Comparison of ENCODE assay signal across 13 cellular contexts in genomic region chr1:16717174-16718108, GRCh38. TPM values are rescaled to one million over a fixed set of nuclear protein-coding genes. Genes with fewer than 3 reads are reported as not detected.
DNase-seq lines count a peak whose midpoint lies in the region; ATAC-seq, FAIRE-seq and TF ChIP-seq lines count a peak whose summit lies in the region.
"Had no signal": no experiment of that assay in that cellular context is flagged by ENCODE, and none has a peak within 500 bp of the region (broad histone marks: within the 10 kb centered on the region; RNA-seq: fewer than 3 reads in every experiment).

No MANE protein-coding gene starts in this region.

- CTCF ChIA-PET in K562 (lab: Yijun Ruan, JAX; ENCODE audit: low intra/inter-chr PET ratio) = no interaction called here

- TF ChIP-seq RAD21 in K562 (CRISPR knock-in tag; conservative IDR thresholded peaks at IDR 0.05 in 1 of 2, IDR thresholded peaks at IDR 0.05 in 1 of 2) = no peak

- ATAC-seq in K562 (peak; percentile 41), gastroesophageal sphincter (no peak)
- ATAC-seq: GM12878, left lung had no signal

- FAIRE-seq in K562 (lab: Jason Lieb, UNC) = peak; percentile 84
- FAIRE-seq: GM12878 had no signal

- H3K36me3 ChIP-seq in cardiac muscle cell = no peaks in the 10 kb centered on the region
- no peaks in the 10 kb centered on the region for H3K36me3 ChIP-seq in left ventricle myocardium inferior
- H3K36me3 ChIP-seq in K562 (ENCODE audit: control insufficient read depth, insufficient read depth, low read length) = no peaks in the 10 kb centered on the region
- H3K36me3 ChIP-seq in vagina = no peaks in the 10 kb centered on the region
- no peaks in the 10 kb centered on the region for H3K36me3 ChIP-seq in gastroesophageal sphincter
- H3K36me3 ChIP-seq: left lung had no signal

- peak overlapping the region in 1 of 2 experiments; percentile 78; a peak in 2 of 4 replicates for H3K9ac ChIP-seq in K562 (ENCODE audit: insufficient read depth in 1 of 2, low read depth in 2 of 2, low read length in 2 of 2)

- H2AFZ ChIP-seq in K562 (ENCODE audit: low read depth, low read length) = no peak overlapping the region

- H3K4me1 ChIP-seq in cardiac muscle cell (ENCODE audit: low read depth) (peaks cover 8% of the 10 kb centered on the region), left ventricle myocardium inferior (peaks cover 9% of the 10 kb centered on the region), K562 (replicated peaks in 1 of 2; ENCODE audit: control insufficient read depth in 2 of 2, insufficient read depth in 2 of 2, low read length in 2 of 2) (peaks cover 10 to 39% of the 10 kb centered on the region in 2 experiments; a peak in 4 of 5 replicates), vagina (no peaks in the 10 kb centered on the region), gastroesophageal sphincter (no peaks in the 10 kb centered on the region)
- H3K4me1 ChIP-seq: left lung had no signal

- no peaks in the 10 kb centered on the region for H3K9me1 ChIP-seq in K562 (ENCODE audit: control insufficient read depth, insufficient read depth, low read length)

- no peak for TF ChIP-seq POLR2A in K562 (conservative IDR thresholded peaks at IDR 0.05)
- no peak for TF ChIP-seq POLR2A in vagina (IDR thresholded peaks at IDR 0.05)
- TF ChIP-seq POLR2A in gastroesophageal sphincter (IDR thresholded peaks at IDR 0.05) = no peak

- no peaks in the 10 kb centered on the region for H3K9me3 ChIP-seq in cardiac muscle cell (ENCODE audit: low read depth)
- H3K9me3 ChIP-seq in left ventricle myocardium inferior (replicated peaks) = no peaks in the 10 kb centered on the region
- no peaks in the 10 kb centered on the region for H3K9me3 ChIP-seq in K562 (replicated peaks; ENCODE audit: control insufficient read depth, insufficient read depth, low read depth, low read length)
- H3K9me3 ChIP-seq in vagina = no peaks in the 10 kb centered on the region
- no peaks in the 10 kb centered on the region for H3K9me3 ChIP-seq in gastroesophageal sphincter
- H3K9me3 ChIP-seq: left lung had no signal

- 26% methylated on average over 24 of the region's 24 CpGs for WGBS in K562 (ENCODE audit: insufficient coverage, low coverage, missing lambda C conversion rate)
- 58 to 77% methylated on average over 15 to 20 of the region's 24 CpGs for WGBS in gastroesophageal sphincter (ENCODE audit: low coverage in 1 of 2), 2 donors

- H3K4me3 ChIP-seq in cardiac muscle cell (no peak overlapping the region), left ventricle myocardium inferior (no peak overlapping the region), K562 (no peak overlapping the region), vagina (no peak overlapping the region), gastroesophageal sphincter (no peak overlapping the region)
- H3K4me3 ChIP-seq: GM12878, left lung, skin epidermis had no signal

- no peak for TF ChIP-seq CTCF in cardiac muscle cell (IDR thresholded peaks at IDR 0.05; ENCODE audit: low read depth, low read length)
- no peak for TF ChIP-seq CTCF in left ventricle myocardium inferior (IDR thresholded peaks at IDR 0.05; ENCODE audit: borderline replicate concordance)
- no peak for TF ChIP-seq CTCF in K562 (IDR thresholded peaks at IDR 0.05 in 2 of 3, conservative IDR thresholded peaks at IDR 0.05 in 1 of 3; ENCODE audit: insufficient read depth in 2 of 3, low read depth in 1 of 3, low read length in 3 of 3)
- no peak for TF ChIP-seq CTCF in vagina (IDR thresholded peaks at IDR 0.05)
- TF ChIP-seq CTCF in gastroesophageal sphincter (IDR thresholded peaks at IDR 0.05) = no peak

- no TSS peak for BruUV-seq in K562 (replicated peaks; lab: Mats Ljungman, UMichigan)

- intact Hi-C loops in left ventricle myocardium inferior (cut with micrococcal nuclease) = no loop called here
- intact Hi-C loops in K562 (cut with micrococcal nuclease) = no loop called here
- intact Hi-C loops in vagina (cut with DNase I) = no loop called here

- H3K27ac ChIP-seq in cardiac muscle cell (peak overlapping the region; percentile 53), left ventricle myocardium inferior (replicated peaks) (no peak overlapping the region), K562 (ENCODE audit: extremely low read depth, low read depth, low read length) (no peak overlapping the region), vagina (no peak overlapping the region), gastroesophageal sphincter (no peak overlapping the region)
- H3K27ac ChIP-seq: left lung, skin epidermis had no signal

- H3K27me3 ChIP-seq in cardiac muscle cell (no peaks in the 10 kb centered on the region), left ventricle myocardium inferior (ENCODE audit: low read depth) (peaks cover 57% of the 10 kb centered on the region), K562 (ENCODE audit: control insufficient read depth in 2 of 2, insufficient read depth in 2 of 2, low read length in 2 of 2) (no peaks in the 10 kb centered on the region; a peak in 1 of 5 replicates), vagina (no peaks in the 10 kb centered on the region), gastroesophageal sphincter (peaks cover 37% of the 10 kb centered on the region)

- in situ Hi-C loops in K562 (cut with MboI) = no loop called here

- POLR2A ChIA-PET in K562 (lab: Yijun Ruan, JAX) = interaction anchor here (0.8 to 1.8 kb wide), 4 partner anchors 10 to 30 kb away, joined by 3 to 11 read pairs (median 4); no protein-coding TSS in a partner anchor

- DNase-seq in cardiac muscle cell (ENCODE audit: low read depth in 1 of 2, low spot score in 1 of 2) (peak in 1 of 2 donors; percentile 63), left ventricle myocardium inferior (no peak), K562 (ENCODE audit: extremely low read depth in 1 of 4, low spot score in 3 of 4) (peak; percentile 23 to 42 (median 38)), left kidney (ENCODE audit: low read depth, low spot score) (peak; percentile 91), vagina (ENCODE audit: extremely low spot score in 2 of 2) (peak; percentile 89 to 99), activated gamma-delta T cell (lab: John Stamatoyannopoulos, UW) (no peak), NCI-H2081 treated with DMSO at 0.1 percent for 48 hours (lab: John Stamatoyannopoulos, UW) (no peak)
- DNase-seq: activated naive CD4-positive, alpha-beta T cell; AML-193 had no signal

- no peaks in the 10 kb centered on the region for H3K79me2 ChIP-seq in K562 (ENCODE audit: control insufficient read depth, insufficient read depth, low read length)

- H3K4me2 ChIP-seq in K562 (ENCODE audit: insufficient read depth, low read length) = no peak overlapping the region

- no peaks in the 10 kb centered on the region for H4K20me1 ChIP-seq in K562 (replicated peaks; ENCODE audit: control insufficient read depth, insufficient read depth, low read length)

- TF ChIP-seq EP300 in K562 (IDR thresholded peaks at IDR 0.05; ENCODE audit: low read length) (no peak), gastroesophageal sphincter (IDR thresholded peaks at IDR 0.05) (no peak)

RNA-seq across cellular contexts. Expression of gene RNU1-4, which starts 22.9 kb away (rescaled TPM):
- under 0.01 TPM in 2 replicates for total RNA-seq in cardiac muscle cell
- 3.8 TPM in 1 of 2 replicates, not detected in the other for polyA plus RNA-seq in cardiac muscle cell
- total RNA-seq in left ventricle myocardium inferior = 6,072 TPM
- under 0.01 TPM in 2 replicates for total RNA-seq in K562 (2011; cell fraction: chromatin; rRNA removed; ENCODE audit: low replicate concordance)
- under 0.01 and 21,200 TPM in 2 replicates for total RNA-seq in K562 (2011; cell fraction: nucleolus; rRNA removed)
- total RNA-seq in K562 (2011; cell fraction: nucleoplasm; rRNA removed) = under 0.01 and 24,158 TPM in 2 replicates
- under 0.01 TPM in 2 replicates for total RNA-seq in K562 (2014; rRNA removed)
- total RNA-seq in K562 (2014; rRNA removed; fragmentation: Illumina TruSeq; extraction: Trizol) = 28,565 and 32,823 TPM in 2 replicates
- 20,456 and 27,045 TPM in 2 replicates for total RNA-seq in K562 (2015; rRNA removed; fragmentation: Illumina TruSeq; extraction: Trizol)
- 2,231 and 2,538 TPM in 2 replicates for total RNA-seq in K562 (2021)
- polyA plus RNA-seq in K562 (2011; rRNA removed) = 83.9 TPM in 1 of 2 replicates, not detected in the other
- polyA plus RNA-seq in K562 (2011; cell fraction: cytosol; rRNA removed) = under 0.01 TPM in 1 of 2 replicates, not detected in the other
- under 0.01 and 1,424 TPM in 2 replicates for polyA plus RNA-seq in K562 (2011; cell fraction: nucleus; rRNA removed)
- 25.1 TPM in 1 of 2 replicates, not detected in the other for polyA plus RNA-seq in K562 (2012)
- polyA plus RNA-seq in K562 (2014; fragmentation: Illumina TruSeq; extraction: Trizol) = not detected in 2 replicates
- 1 to 10 TPM in 1 of 2 experiments, not detected in 1; 3.0 TPM for polyA plus RNA-seq in K562 (2014; fragmentation: Nextera tagmentation; extraction: Ambion mirVana)
- polyA plus RNA-seq in K562 (2014; rRNA removed) = not detected in 2 replicates
- 10,756 and 20,531 TPM in 2 replicates for polyA minus RNA-seq in K562 (2011; rRNA and poly(A)+ RNA removed)
- polyA minus RNA-seq in K562 (2011; cell fraction: cytosol; rRNA and poly(A)+ RNA removed) = 58,964 and 66,171 TPM in 2 replicates
- 66,769 and 85,880 TPM in 2 replicates for polyA minus RNA-seq in K562 (2011; cell fraction: nucleus; rRNA and poly(A)+ RNA removed)
- 19,908 TPM for total RNA-seq in vagina
- under 1 TPM in 3 of 4 donors, not detected in 1; under 0.01 TPM for total RNA-seq in gastroesophageal sphincter

RNA-seq across cellular contexts. Expression of gene RNU1-3, which starts 50.7 kb away (rescaled TPM):
- under 0.01 TPM in 2 replicates for total RNA-seq in cardiac muscle cell
- 3.8 TPM in 1 of 2 replicates, not detected in the other for polyA plus RNA-seq in cardiac muscle cell
- 6,072 TPM for total RNA-seq in left ventricle myocardium inferior
- under 0.01 TPM in 2 replicates for total RNA-seq in K562 (2011; cell fraction: chromatin; rRNA removed; ENCODE audit: low replicate concordance)
- total RNA-seq in K562 (2011; cell fraction: nucleolus; rRNA removed) = under 0.01 and 21,200 TPM in 2 replicates
- total RNA-seq in K562 (2011; cell fraction: nucleoplasm; rRNA removed) = under 0.01 and 24,158 TPM in 2 replicates
- total RNA-seq in K562 (2014; rRNA removed) = under 0.01 TPM in 2 replicates
- total RNA-seq in K562 (2014; rRNA removed; fragmentation: Illumina TruSeq; extraction: Trizol) = 28,565 and 32,823 TPM in 2 replicates
- 20,456 and 27,045 TPM in 2 replicates for total RNA-seq in K562 (2015; rRNA removed; fragmentation: Illumina TruSeq; extraction: Trizol)
- 2,231 and 2,538 TPM in 2 replicates for total RNA-seq in K562 (2021)
- 83.9 TPM in 1 of 2 replicates, not detected in the other for polyA plus RNA-seq in K562 (2011; rRNA removed)
- under 0.01 TPM in 1 of 2 replicates, not detected in the other for polyA plus RNA-seq in K562 (2011; cell fraction: cytosol; rRNA removed)
- polyA plus RNA-seq in K562 (2011; cell fraction: nucleus; rRNA removed) = under 0.01 and 1,424 TPM in 2 replicates
- 25.1 TPM in 1 of 2 replicates, not detected in the other for polyA plus RNA-seq in K562 (2012)
- not detected in 2 replicates for polyA plus RNA-seq in K562 (2014; fragmentation: Illumina TruSeq; extraction: Trizol)
- 1 to 10 TPM in 1 of 2 experiments, not detected in 1; 3.0 TPM for polyA plus RNA-seq in K562 (2014; fragmentation: Nextera tagmentation; extraction: Ambion mirVana)
- not detected in 2 replicates for polyA plus RNA-seq in K562 (2014; rRNA removed)
- polyA minus RNA-seq in K562 (2011; rRNA and poly(A)+ RNA removed) = 10,756 and 20,531 TPM in 2 replicates
- 58,964 and 66,171 TPM in 2 replicates for polyA minus RNA-seq in K562 (2011; cell fraction: cytosol; rRNA and poly(A)+ RNA removed)
- polyA minus RNA-seq in K562 (2011; cell fraction: nucleus; rRNA and poly(A)+ RNA removed) = 66,769 and 85,880 TPM in 2 replicates
- total RNA-seq in vagina = 19,908 TPM
- under 1 TPM in 3 of 4 donors, not detected in 1; under 0.01 TPM for total RNA-seq in gastroesophageal sphincter

Comparison
In these comparisons a context has a peak if more than half of its experiments do, and no peak if none do; other contexts are left out.
1. DNase-seq: peak in K562 (4 of 4), left kidney (single experiment) and vagina (2 of 2); none in left ventricle myocardium inferior (single experiment), activated gamma-delta T cell (single experiment) and NCI-H2081 treated with DMSO at 0.1 percent for 48 hours (single experiment).